Comparison of ENCODE assay signal across 31 cellular contexts in the genomic region with DNA sequence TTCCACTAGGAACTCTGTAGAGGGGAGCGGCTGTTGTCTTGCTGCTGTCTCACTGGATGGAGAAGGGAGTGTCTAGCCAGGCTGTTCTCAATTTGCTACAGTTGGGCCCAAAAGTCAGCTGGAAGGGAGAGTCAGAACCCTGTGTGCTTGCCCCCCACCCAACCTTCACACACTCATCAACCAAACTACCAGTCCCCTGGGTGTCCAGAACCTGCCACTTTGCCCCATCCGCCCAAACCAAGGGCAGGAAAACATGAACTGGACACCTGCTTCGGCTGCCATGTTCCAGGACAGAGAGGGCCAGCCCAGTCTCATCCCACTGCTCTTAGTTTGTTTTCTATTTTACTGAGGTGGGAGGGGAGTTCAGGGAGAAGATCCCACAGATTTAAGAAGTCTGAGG.
"Had no signal": no experiment of that assay in that cellular context is flagged by ENCODE, and none has a peak within 500 bp of the region (broad histone marks: within the 10 kb centered on the region; RNA-seq: fewer than 3 reads in every experiment).

No MANE protein-coding gene starts in this region.

- H3K9me3 ChIP-seq: adrenal gland, ascending aorta had no signal

- H3K4me1 ChIP-seq: adrenal gland, ascending aorta had no signal

- H3K36me3 ChIP-seq: adrenal gland, ascending aorta, cardiac muscle cell had no signal

- ATAC-seq: activated CD8-positive, alpha-beta T cell treated with anti-CD3 and anti-CD28 coated beads for 36 hours; activated naive CD4-positive, alpha-beta T cell treated with anti-CD3 and anti-CD28 coated beads, Interleukin-2, amount 50 U/mL, for 72 hours; activated T-cell treated with anti-CD3 and anti-CD28 coated beads, Interleukin-2, amount 50 U/mL, for 4 hours; activated T-cell treated with anti-CD3 and anti-CD28 coated beads, Interleukin-2, amount 50 U/mL, for 72 hours; activated T-helper 17 cell treated with anti-CD3 and anti-CD28 coated beads, Interleukin-2, amount 50 U/mL, for 72 hours had no signal

- H3K4me3 ChIP-seq: adrenal gland, ascending aorta, cardiac muscle cell had no signal

- DNase-seq: activated B cell treated with CpG ODN at 0.5 μM for 24 hours; activated CD4-positive, alpha-beta memory T cell treated with anti-CD3 and anti-CD28 coated beads for 36 hours; activated CD4-positive, alpha-beta T cell treated with anti-CD3 and anti-CD28 coated beads for 4 hours; activated CD4-positive, alpha-beta T cell treated with anti-CD3 and anti-CD28 coated beads, Interleukin-2, amount 10 ng/mL, durations not matched to agents 24 days and 14 days; activated CD4-positive, alpha-beta T cell treated with anti-CD3 and anti-CD28 coated beads, Interleukin-2, amount 50 U/mL, for 1 hour; activated CD4-positive, alpha-beta T cell treated with anti-CD3 and anti-CD28 coated beads, Interleukin-2, amount 50 U/mL, for 4 hours; activated CD4-positive, CD25-positive, alpha-beta regulatory T cell treated with anti-CD3 and anti-CD28 coated beads, Interleukin-2, amount 50 U/mL, for 72 hours; activated CD8-positive, alpha-beta memory T cell treated with anti-CD3 and anti-CD28 coated beads, Interleukin-2, amount 50 U/mL, for 4 hours; activated CD8-positive, alpha-beta T cell treated with anti-CD3 and anti-CD28 coated beads for 36 hours; activated effector memory CD4-positive, alpha-beta T cell treated with anti-CD3 and anti-CD28 coated beads, Interleukin-2, amount 50 U/mL, for 16 hours; activated gamma-delta T cell treated with Interleukin-2 at 50 U/mL for 16 hours; activated naive CD4-positive, alpha-beta T cell; activated naive CD4-positive, alpha-beta T cell treated with anti-CD3 and anti-CD28 coated beads for 36 hours; activated naive CD4-positive, alpha-beta T cell treated with anti-CD3 and anti-CD28 coated beads, Interleukin-2, amount 50 U/mL, for 16 hours; activated naive CD8-positive, alpha-beta T cell treated with anti-CD3 and anti-CD28 coated beads for 36 hours; activated T-cell treated with anti-CD3 and anti-CD28 coated beads for 4 hours; activated T-cell treated with anti-CD3 and anti-CD28 coated beads, Interleukin-2, amount 50 U/mL, for 1 hour; activated T-cell treated with anti-CD3 and anti-CD28 coated beads, Interleukin-2, amount 50 U/mL, for 4 hours; activated T-cell treated with anti-CD3 and anti-CD28 coated beads, Interleukin-2, amount 50 U/mL, for 72 hours; adrenal gland; amniotic stem cell; caudate nucleus; cerebellar nuclear complex; T-helper 1 cell; T-helper 2 cell; T-helper 9 cell had no signal

- H3K27me3 ChIP-seq: adrenal gland, ascending aorta, cardiac muscle cell had no signal

- H3K27ac ChIP-seq: adrenal gland, ascending aorta, cardiac muscle cell, VCaP had no signal
